1 cellular context compared by ENCODE assay signal in the genomic region with DNA sequence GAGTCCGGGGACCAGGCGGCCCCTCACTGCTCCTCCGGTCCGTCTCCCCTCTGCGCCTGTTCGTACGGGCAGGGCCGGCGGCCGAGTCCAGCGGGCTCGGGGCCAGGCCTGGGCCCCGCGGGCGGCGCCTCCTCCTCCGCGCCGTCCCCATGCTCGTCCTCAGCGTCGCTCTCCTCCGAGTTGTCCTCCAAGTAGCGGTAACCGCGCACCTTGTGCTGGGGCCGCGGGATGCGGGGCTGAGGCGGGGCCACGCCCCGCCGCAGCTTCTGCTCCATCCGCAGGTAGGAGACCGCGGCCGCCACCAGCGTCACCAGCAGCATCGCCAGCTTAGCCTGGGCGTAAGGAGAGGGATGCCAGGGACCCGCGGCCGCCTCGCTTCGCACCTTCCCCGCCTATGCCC.
A peak's percentile ranks its signal among the peaks of the same experiment; 100 is the strongest.
TF ChIP-seq lines count a peak whose summit lies in the region.

No MANE protein-coding gene starts in this region.

TF ChIP-seq in endothelial cell of umbilical vein, 7 proteins besides CTCF, POLR2A, EP300 and RAD21:
- peak; percentile 40 for TF ChIP-seq EZH2 (IDR thresholded peaks at IDR 0.05; ENCODE audit: borderline replicate concordance, low read depth, low read length, severe bottlenecking)
